ENCODE assay signal across 18 cellular contexts in genomic region chr17:13437966-13438779, GRCh38.
DNase-seq lines count a peak whose midpoint lies in the region; ATAC-seq and TF ChIP-seq lines count a peak whose summit lies in the region.
"Had no signal": no experiment of that assay in that cellular context is flagged by ENCODE, and none has a peak within 500 bp of the region (broad histone marks: within the 10 kb centered on the region; RNA-seq: fewer than 3 reads in every experiment).

No MANE protein-coding gene starts in this region.

- no peaks in the 10 kb centered on the region for H3K79me2 ChIP-seq in smooth muscle cell (ENCODE audit: low read depth)

- no peak for TF ChIP-seq CTCF in colonic mucosa (IDR thresholded peaks at IDR 0.05)
- no peak for TF ChIP-seq CTCF in smooth muscle cell (IDR thresholded peaks at IDR 0.05; ENCODE audit: borderline replicate concordance, insufficient read depth, poor library complexity, severe bottlenecking)
- TF ChIP-seq CTCF in gastroesophageal sphincter (IDR thresholded peaks at IDR 0.05) = no peak

- H3K9me3 ChIP-seq in MG63 (no peaks in the 10 kb centered on the region), colonic mucosa (no peaks in the 10 kb centered on the region), smooth muscle cell (replicated peaks; ENCODE audit: low read depth) (no peaks in the 10 kb centered on the region), gastroesophageal sphincter (peaks cover 0 to under 1% (median 0%) of the 10 kb centered on the region in 3 donors)
- H3K9me3 ChIP-seq: BLaER1 treated with 17β-estradiol and CSF1 and Interleukin-3, amounts not matched to agents 10 nM and 100 nM; esophagus squamous epithelium; uterus had no signal

- H3K9me3 Mint-ChIP-seq in naive thymus-derived CD8-positive, alpha-beta T cell = peaks cover 0 to 19% (median 4%) of the 10 kb centered on the region in 9 donors

- H3K27ac ChIP-seq in colonic mucosa = no peak overlapping the region
- H3K27ac ChIP-seq in smooth muscle cell (ENCODE audit: low read depth) = peak overlapping the region; percentile 21
- H3K27ac ChIP-seq in gastroesophageal sphincter = no peak overlapping the region
- H3K27ac ChIP-seq: BLaER1 treated with 17β-estradiol and CSF1 and Interleukin-3, amounts not matched to agents 10 nM and 100 nM; esophagus squamous epithelium; uterus had no signal

- no peaks in the 10 kb centered on the region for H4K20me1 ChIP-seq in smooth muscle cell (ENCODE audit: low read depth)
- H4K20me1 ChIP-seq: BLaER1 treated with 17β-estradiol and CSF1 and Interleukin-3, amounts not matched to agents 10 nM and 100 nM had no signal

- POLR2A ChIA-PET in naive thymus-derived CD8-positive, alpha-beta T cell (lab: Charles Lee) = no interaction called here

- H3K27me3 ChIP-seq in MG63 = no peaks in the 10 kb centered on the region
- H3K27me3 ChIP-seq in colonic mucosa = no peaks in the 10 kb centered on the region
- no peaks in the 10 kb centered on the region for H3K27me3 ChIP-seq in smooth muscle cell (ENCODE audit: low read depth)
- H3K27me3 ChIP-seq in gastroesophageal sphincter = no peaks in the 10 kb centered on the region
- H3K27me3 ChIP-seq: BLaER1 treated with 17β-estradiol and CSF1 and Interleukin-3, amounts not matched to agents 10 nM and 100 nM; uterus had no signal

- ATAC-seq in left colon (peak; percentile 95), GM21515 (IDR thresholded peaks at IDR 0.05; ENCODE audit: unreplicated experiment) (no peak), gastroesophageal sphincter (no peak)
- no peak for ATAC-seq in naive thymus-derived CD8-positive, alpha-beta T cell
- ATAC-seq: K562; stimulated activated effector memory CD8-positive, alpha-beta T cell treated with anti-CD3 and anti-CD28 coated beads, Interleukin-12 subunit alpha, Interleukin-12 subunit beta, amount 100 ng/mL, for 72 hours; T-helper 17 cell had no signal

- TF ChIP-seq EP300 in gastroesophageal sphincter (IDR thresholded peaks at IDR 0.05) = no peak

- no peaks in the 10 kb centered on the region for H3K4me1 Mint-ChIP-seq in naive thymus-derived CD8-positive, alpha-beta T cell
- H3K4me1 Mint-ChIP-seq: stimulated activated effector memory CD8-positive, alpha-beta T cell treated with anti-CD3 and anti-CD28 coated beads, Interleukin-12 subunit alpha, Interleukin-12 subunit beta, amount 100 ng/mL, for 72 hours; T-helper 17 cell had no signal

- H3K36me3 Mint-ChIP-seq in naive thymus-derived CD8-positive, alpha-beta T cell = no peaks in the 10 kb centered on the region
- H3K36me3 Mint-ChIP-seq: stimulated activated effector memory CD8-positive, alpha-beta T cell treated with anti-CD3 and anti-CD28 coated beads, Interleukin-12 subunit alpha, Interleukin-12 subunit beta, amount 100 ng/mL, for 72 hours had no signal

- H3K4me3 Mint-ChIP-seq in naive thymus-derived CD8-positive, alpha-beta T cell = no peak overlapping the region
- H3K4me3 Mint-ChIP-seq: stimulated activated effector memory CD8-positive, alpha-beta T cell treated with anti-CD3 and anti-CD28 coated beads, Interleukin-12 subunit alpha, Interleukin-12 subunit beta, amount 100 ng/mL, for 72 hours; T-helper 17 cell had no signal

- TF ChIP-seq POLR2A in gastroesophageal sphincter (IDR thresholded peaks at IDR 0.05) = no peak

- H3K4me3 ChIP-seq in MG63 (no peak overlapping the region), colonic mucosa (no peak overlapping the region), smooth muscle cell (peak overlapping the region; percentile 9), gastroesophageal sphincter (no peak overlapping the region)
- H3K4me3 ChIP-seq: BLaER1 treated with 17β-estradiol and CSF1 and Interleukin-3, amounts not matched to agents 10 nM and 100 nM; esophagus squamous epithelium; K562; uterus had no signal

- H3K4me1 ChIP-seq in colonic mucosa = no peaks in the 10 kb centered on the region
- H3K4me1 ChIP-seq in smooth muscle cell (ENCODE audit: low read depth) = peaks cover 17% of the 10 kb centered on the region
- H3K4me1 ChIP-seq in gastroesophageal sphincter = no peaks in the 10 kb centered on the region
- H3K4me1 ChIP-seq: BLaER1 treated with 17β-estradiol and CSF1 and Interleukin-3, amounts not matched to agents 10 nM and 100 nM; esophagus squamous epithelium; uterus had no signal

- H3K36me3 ChIP-seq in MG63 (no peaks in the 10 kb centered on the region), colonic mucosa (no peaks in the 10 kb centered on the region), smooth muscle cell (ENCODE audit: low read depth) (no peaks in the 10 kb centered on the region), gastroesophageal sphincter (no peaks in the 10 kb centered on the region)
- H3K36me3 ChIP-seq: BLaER1 treated with 17β-estradiol and CSF1 and Interleukin-3, amounts not matched to agents 10 nM and 100 nM; esophagus squamous epithelium; uterus had no signal

- peaks cover 2 to 9% (median 5%) of the 10 kb centered on the region in 5 donors for H3K27me3 Mint-ChIP-seq in naive thymus-derived CD8-positive, alpha-beta T cell

- intact Hi-C loops in colonic mucosa (cut with DNase I) (no loop called here), left colon (cut with DNase I, micrococcal nuclease) (no loop called here)

- peak overlapping the region; percentile 78 for H2AFZ ChIP-seq in smooth muscle cell (ENCODE audit: low read depth)

- H3K9ac ChIP-seq in colonic mucosa (ENCODE audit: low read depth in 2 of 2, low read length in 2 of 2) = no peak overlapping the region
- H3K9ac ChIP-seq in smooth muscle cell (ENCODE audit: low read depth) = no peak overlapping the region
- H3K9ac ChIP-seq: BLaER1 treated with 17β-estradiol and CSF1 and Interleukin-3, amounts not matched to agents 10 nM and 100 nM had no signal

- H3K4me2 ChIP-seq in smooth muscle cell = peak overlapping the region; percentile 37
- H3K4me2 ChIP-seq: BLaER1 treated with 17β-estradiol and CSF1 and Interleukin-3, amounts not matched to agents 10 nM and 100 nM had no signal

- H3F3A ChIP-seq in smooth muscle cell (ENCODE audit: low read depth) = no peaks in the 10 kb centered on the region

- no peak overlapping the region for H3K27ac Mint-ChIP-seq in naive thymus-derived CD8-positive, alpha-beta T cell
- H3K27ac Mint-ChIP-seq: stimulated activated effector memory CD8-positive, alpha-beta T cell treated with anti-CD3 and anti-CD28 coated beads, Interleukin-12 subunit alpha, Interleukin-12 subunit beta, amount 100 ng/mL, for 72 hours; T-helper 17 cell had no signal

- DNase-seq in MG63 (peak; percentile 8), colonic mucosa (peak; percentile 54), left colon (peak; percentile 38 to 39), smooth muscle cell (lab: John Stamatoyannopoulos, UW; ENCODE audit: unreplicated experiment) (no peak)
- DNase-seq in naive thymus-derived CD8-positive, alpha-beta T cell = no peak
- DNase-seq: activated T-cell treated with anti-CD3 and anti-CD28 coated beads, Interleukin-2, amount 50 U/mL, for 1 hour; EL; esophagus squamous epithelium; midbrain; NCI-H1694 treated with DMSO at 0.1 percent for 48 hours; stimulated activated CD4-positive, alpha-beta T cell treated with anti-CD3 and anti-CD28 coated beads, Interleukin-4, amount 100 ng/mL, for 24 hours; T-helper 17 cell; uterus had no signal

- WGBS in smooth muscle cell (ENCODE audit: low lambda C conversion rate) = 60% methylated on average over 17 of the region's 17 CpGs
- WGBS in gastroesophageal sphincter (ENCODE audit: low coverage in 1 of 2), 2 donors = 61 to 79% methylated on average over 12 to 14 of the region's 17 CpGs

Comparison
In these comparisons a context has a peak if more than half of its experiments do, and no peak if none do; other contexts are left out.
1. DNase-seq: peak in MG63 (single experiment), colonic mucosa (single experiment) and left colon (2 of 2); none in smooth muscle cell (single experiment) and naive thymus-derived CD8-positive, alpha-beta T cell (0 of 10).